Comparison of ENCODE assay signal across 8 cellular contexts in genomic region chr5:73448072-73448432, GRCh38. TPM values are rescaled to one million over a fixed set of nuclear protein-coding genes. Genes with fewer than 3 reads are reported as not detected.
A peak's percentile ranks its signal among the peaks of the same experiment; 100 is the strongest.
DNase-seq lines count a peak whose midpoint lies in the region; ATAC-seq and TF ChIP-seq lines count a peak whose summit lies in the region.

No MANE protein-coding gene starts in this region.

- H3K4me2 ChIP-seq in BLaER1 treated with 17β-estradiol and CSF1 and Interleukin-3, amounts not matched to agents 10 nM and 100 nM, result peak overlapping the region; percentile 86 to 99 (median 97)

- peak overlapping the region; percentile 41 for H3K27ac Mint-ChIP-seq in T-helper 1 cell treated with Interleukin-12 subunit alpha and Interleukin-12 subunit beta and Interleukin-4 antibody, amounts not matched to agents 30 μg/mL and 1 μg/mL, for 36 hours

- peaks cover 7% of the 10 kb centered on the region for H3K9me3 Mint-ChIP-seq in T-helper 1 cell treated with Interleukin-12 subunit alpha and Interleukin-12 subunit beta and Interleukin-4 antibody, amounts not matched to agents 30 μg/mL and 1 μg/mL, for 36 hours

- peaks cover 2% of the 10 kb centered on the region for H3K36me3 Mint-ChIP-seq in T-helper 1 cell treated with Interleukin-12 subunit alpha and Interleukin-12 subunit beta and Interleukin-4 antibody, amounts not matched to agents 30 μg/mL and 1 μg/mL, for 36 hours (ENCODE audit: low read depth)

- H3K9ac ChIP-seq in BLaER1 treated with 17β-estradiol and CSF1 and Interleukin-3, amounts not matched to agents 10 nM and 100 nM, result peak overlapping the region in 10 of 11 experiments; percentile 2 to 83 (median 52); a peak in 17 of 22 replicates

- intact Hi-C loops in spleen (cut with DNase I; ENCODE audit: low total_unique reads), result no loop called here

- no peak for TF ChIP-seq CTCF in fibroblast of pulmonary artery (IDR thresholded peaks at IDR 0.05; ENCODE audit: low read length, missing control alignments)
- TF ChIP-seq CTCF in spleen (IDR thresholded peaks at IDR 0.05 in 8 of 11, conservative IDR thresholded peaks at IDR 0.05 in 3 of 11), result no peak

- peak overlapping the region in 3 of 11 experiments; percentile 57 to 73 (median 58); a peak in 6 of 22 replicates for H3K27ac ChIP-seq in BLaER1 treated with 17β-estradiol and CSF1 and Interleukin-3, amounts not matched to agents 10 nM and 100 nM
- peak overlapping the region in 2 of 8 donors; percentile 41 to 70 for H3K27ac ChIP-seq in spleen

- peaks cover 20 to 35% (median 32%) of the 10 kb centered on the region in 11 experiments; a peak in 21 of 22 replicates for H3K9me3 ChIP-seq in BLaER1 treated with 17β-estradiol and CSF1 and Interleukin-3, amounts not matched to agents 10 nM and 100 nM (replicated peaks in 1 of 11)
- peaks cover 0 to 26% (median 0%) of the 10 kb centered on the region in 8 donors for H3K9me3 ChIP-seq in spleen

- no peak for TF ChIP-seq POLR2A in spleen (IDR thresholded peaks at IDR 0.05)

- peak overlapping the region; percentile 53 to 77 (median 66) for H3K4me3 ChIP-seq in BLaER1 treated with 17β-estradiol and CSF1 and Interleukin-3, amounts not matched to agents 10 nM and 100 nM
- H3K4me3 ChIP-seq in fibroblast of pulmonary artery (replicated peaks; ENCODE audit: low read depth, low read length) (peak overlapping the region; percentile 62), spleen (peak overlapping the region; percentile 26 to 77 (median 51))

- peaks cover 81 to 100% (median 100%) of the 10 kb centered on the region in 11 experiments for H3K27me3 ChIP-seq in BLaER1 treated with 17β-estradiol and CSF1 and Interleukin-3, amounts not matched to agents 10 nM and 100 nM
- H3K27me3 ChIP-seq in spleen (replicated peaks in 1 of 7), result peaks cover 38 to 97% (median 86%) of the 10 kb centered on the region in 7 donors

- ATAC-seq in GM21619 (IDR thresholded peaks at IDR 0.05; ENCODE audit: unreplicated experiment) (peak; percentile 21), GM19328 (IDR thresholded peaks at IDR 0.05; ENCODE audit: unreplicated experiment) (no peak)

- no peaks in the 10 kb centered on the region for H3K36me3 ChIP-seq in BLaER1 treated with 17β-estradiol and CSF1 and Interleukin-3, amounts not matched to agents 10 nM and 100 nM
- no peaks in the 10 kb centered on the region for H3K36me3 ChIP-seq in spleen

- peaks cover 25 to 89% (median 65%) of the 10 kb centered on the region in 11 experiments for H4K20me1 ChIP-seq in BLaER1 treated with 17β-estradiol and CSF1 and Interleukin-3, amounts not matched to agents 10 nM and 100 nM

- WGBS in spleen, 5 donors, result 1 to 8% (median 2%) methylated on average over 27 to 48 of the region's 48 CpGs

- no peak for DNase-seq in fibroblast of pulmonary artery (ENCODE audit: low read depth)
- peak; percentile 78 for DNase-seq in spleen
- DNase-seq in CD1c-positive myeloid dendritic cell (ENCODE audit: extremely low spot score), result no peak
- no peak for DNase-seq in NCI-H2107 treated with DMSO at 0.1 percent for 48 hours (lab: John Stamatoyannopoulos, UW; ENCODE audit: unreplicated experiment)

- peaks cover 16 to 31% (median 28%) of the 10 kb centered on the region in 10 experiments for H3K4me1 ChIP-seq in BLaER1 treated with 17β-estradiol and CSF1 and Interleukin-3, amounts not matched to agents 10 nM and 100 nM
- peaks cover 9 to 38% (median 30%) of the 10 kb centered on the region in 6 donors for H3K4me1 ChIP-seq in spleen

- peaks cover 88% of the 10 kb centered on the region for H3K27me3 Mint-ChIP-seq in T-helper 1 cell treated with Interleukin-12 subunit alpha and Interleukin-12 subunit beta and Interleukin-4 antibody, amounts not matched to agents 30 μg/mL and 1 μg/mL, for 36 hours (ENCODE audit: low read depth)

- H3K4me3 Mint-ChIP-seq in T-helper 1 cell treated with Interleukin-12 subunit alpha and Interleukin-12 subunit beta and Interleukin-4 antibody, amounts not matched to agents 30 μg/mL and 1 μg/mL, for 36 hours, result peak overlapping the region; percentile 80

- H3K4me1 Mint-ChIP-seq in T-helper 1 cell treated with Interleukin-12 subunit alpha and Interleukin-12 subunit beta and Interleukin-4 antibody, amounts not matched to agents 30 μg/mL and 1 μg/mL, for 36 hours (ENCODE audit: low read depth), result peaks cover 16% of the 10 kb centered on the region

RNA-seq across cellular contexts. Expression of gene FOXD1, which starts 0.5 kb away (rescaled TPM):
- total RNA-seq in spleen, result 1 to 10 TPM in 1 of 7 donors, under 1 TPM in 5, not detected in 1; 0.26 to 1.1 (median 0.34) TPM
- polyA plus RNA-seq in spleen, result 1 to 10 TPM in 1 of 3 donors, under 1 TPM in 2; 0.09 to 1.1 (median 0.37) TPM

RNA-seq across cellular contexts. Expression of gene BTF3, which starts 50.2 kb away (rescaled TPM):
- total RNA-seq in spleen, result 100 to 1,000 TPM; 368 to 539 (median 463) TPM
- 100 to 1,000 TPM; 689 to 914 (median 771) TPM for polyA plus RNA-seq in spleen
